8 cellular contexts compared by ENCODE assay signal in genomic region chr17:50501054-50501453, GRCh38. TPM values are rescaled to one million over a fixed set of nuclear protein-coding genes. Genes with fewer than 3 reads are reported as not detected.
DNase-seq lines count a peak whose midpoint lies in the region; ATAC-seq, FAIRE-seq and TF ChIP-seq lines count a peak whose summit lies in the region.
"Had no signal": no experiment of that assay in that cellular context is flagged by ENCODE, and none has a peak within 500 bp of the region (broad histone marks: within the 10 kb centered on the region; RNA-seq: fewer than 3 reads in every experiment).

No MANE protein-coding gene starts in this region.

- no peak for TF ChIP-seq POLR2A in GM12892 (IDR thresholded peaks at IDR 0.05; ENCODE audit: low read depth, low read length)

- in situ Hi-C loops in KBM-7 (cut with MboI; ENCODE audit: low pct_unique_long_range_greater_than_20kb, low sequenced_read_pairs) = no loop called here

- H3K9ac ChIP-seq in adipocyte (ENCODE audit: low read length) = no peak overlapping the region

- H3K4me3 ChIP-seq in adipocyte (ENCODE audit: low read length) = no peak overlapping the region

- no peak for FAIRE-seq in D721Med (lab: Jason Lieb, UNC)
- no peak for FAIRE-seq in GM12892 (lab: Jason Lieb, UNC)

- H3K36me3 Mint-ChIP-seq in mesothelial cell of epicardium = no peaks in the 10 kb centered on the region

- H3K4me3 Mint-ChIP-seq in mesothelial cell of epicardium = no peak overlapping the region

- H3K27me3 ChIP-seq in adipocyte (replicated peaks; ENCODE audit: control insufficient read depth, insufficient read depth, low read length) = no peaks in the 10 kb centered on the region

- H3K9me3 ChIP-seq in adipocyte (ENCODE audit: control insufficient read depth, low read length) = no peaks in the 10 kb centered on the region

- peaks cover 8% of the 10 kb centered on the region for H3K4me1 Mint-ChIP-seq in mesothelial cell of epicardium

- no peak overlapping the region for H3K27ac Mint-ChIP-seq in mesothelial cell of epicardium

- ATAC-seq in GM18858 (IDR thresholded peaks at IDR 0.05; ENCODE audit: unreplicated experiment) (no peak), HG03354 (IDR thresholded peaks at IDR 0.05; ENCODE audit: poor library complexity, severe bottlenecking, unreplicated experiment) (no peak)

- no peaks in the 10 kb centered on the region for H3K36me3 ChIP-seq in adipocyte (ENCODE audit: control insufficient read depth, insufficient read depth, low read length, severe bottlenecking)

- DNase-seq in D721Med (ENCODE audit: insufficient read length, low spot score) (no peak), KBM-7 (peak; percentile 19), adipocyte (ENCODE audit: low read depth) (peak; percentile 67), mesothelial cell of epicardium (ENCODE audit: low spot score in 2 of 2, unreplicated experiment in 2 of 2) (no peak), GM12892 (ENCODE audit: insufficient read length) (no peak)

- no peaks in the 10 kb centered on the region for H3K9me3 Mint-ChIP-seq in mesothelial cell of epicardium

- H3K27me3 Mint-ChIP-seq in mesothelial cell of epicardium (ENCODE audit: low read depth) = peaks cover 10% of the 10 kb centered on the region

- peak; percentile 58 for TF ChIP-seq CTCF in D721Med (IDR thresholded peaks at IDR 0.05; ENCODE audit: insufficient read depth, missing control alignments)
- TF ChIP-seq CTCF in mesothelial cell of epicardium (IDR thresholded peaks at IDR 0.05; ENCODE audit: unreplicated experiment) = peak; percentile 22

- H3K4me1 ChIP-seq in adipocyte (ENCODE audit: control insufficient read depth, insufficient read depth, low read length) = no peaks in the 10 kb centered on the region

RNA-seq across cellular contexts. Expression of gene MYCBPAP, which starts 7.2 kb away (rescaled TPM):
- total RNA-seq in mesothelial cell of epicardium = 5.1 to 6.5 TPM (median 6.1 TPM) in 3 replicates
- polyA plus RNA-seq in GM12892 (2012; ENCODE audit: missing spikeins) = 0.74 TPM

RNA-seq across cellular contexts. Expression of gene RSAD1, which starts 22.4 kb away (rescaled TPM):
- 40.1 to 40.8 TPM (median 40.7 TPM) in 3 replicates for total RNA-seq in mesothelial cell of epicardium
- polyA plus RNA-seq in GM12892 (2012; ENCODE audit: missing spikeins) = 14.7 TPM

RNA-seq across cellular contexts. Expression of gene EPN3, which starts 31.5 kb away (rescaled TPM):
- total RNA-seq in mesothelial cell of epicardium = 14.2 to 15.1 TPM (median 14.7 TPM) in 3 replicates
- polyA plus RNA-seq in GM12892 (2012; ENCODE audit: missing spikeins) = not detected
- polyA plus RNA-seq: neural cell had no signal

RNA-seq across cellular contexts. Expression of gene CHAD, which starts 32.4 kb away (rescaled TPM):
- not detected in 3 replicates for total RNA-seq in mesothelial cell of epicardium
- 0.76 TPM for polyA plus RNA-seq in GM12892 (2012; ENCODE audit: missing spikeins)
- polyA plus RNA-seq: neural cell had no signal

RNA-seq across cellular contexts. Expression of gene SPATA20, which starts 45.9 kb away (rescaled TPM):
- total RNA-seq in mesothelial cell of epicardium = 71.3 to 71.7 TPM (median 71.4 TPM) in 3 replicates
- 18.4 TPM for polyA plus RNA-seq in GM12892 (2012; ENCODE audit: missing spikeins)

Comparison
In these comparisons a context has a peak if more than half of its experiments do, and no peak if none do; other contexts are left out.
1. DNase-seq: peak in KBM-7 (single experiment) and adipocyte (single experiment); none in D721Med (single experiment), mesothelial cell of epicardium (0 of 2) and GM12892 (single experiment).